In the genomic region with DNA sequence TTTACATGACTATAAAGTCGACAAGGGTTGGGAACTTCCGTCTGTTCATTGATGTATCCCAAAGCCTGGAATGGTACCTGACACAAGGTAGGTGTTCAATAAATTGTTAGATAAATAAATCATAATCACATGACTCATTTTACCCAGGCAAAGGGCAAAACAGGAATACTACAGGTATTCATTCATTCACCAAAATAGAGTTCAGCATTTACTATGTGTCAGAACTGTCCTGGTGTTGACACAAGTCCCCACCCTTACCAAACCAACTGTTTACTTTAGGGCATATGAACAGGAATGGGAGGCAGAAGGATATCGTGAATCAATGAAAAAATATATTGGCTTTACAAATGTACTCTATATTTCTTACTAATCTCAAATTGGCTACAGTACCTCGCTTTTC, we compare ENCODE assay signal across 8 cellular contexts. TPM values are rescaled to one million over a fixed set of nuclear protein-coding genes. Genes with fewer than 3 reads are reported as not detected.
DNase-seq lines count a peak whose midpoint lies in the region; ATAC-seq and TF ChIP-seq lines count a peak whose summit lies in the region.

No MANE protein-coding gene starts in this region.

- peaks cover 1% of the 10 kb centered on the region for H3K9me3 Mint-ChIP-seq in activated CD8-positive, alpha-beta T cell treated with anti-CD3 and anti-CD28 coated beads for 36 hours
- no peaks in the 10 kb centered on the region for H3K9me3 Mint-ChIP-seq in stimulated activated naive CD8-positive, alpha-beta T cell treated with anti-CD3 and anti-CD28 coated beads, Interleukin-15, amount 100 ng/mL, for 72 hours

- peaks cover 6% of the 10 kb centered on the region for H3K36me3 ChIP-seq in iPS-18a (ENCODE audit: control insufficient read depth, low read depth, low read length)

- no peaks in the 10 kb centered on the region for H3K27me3 Mint-ChIP-seq in activated CD8-positive, alpha-beta T cell treated with anti-CD3 and anti-CD28 coated beads for 36 hours
- no peaks in the 10 kb centered on the region for H3K27me3 Mint-ChIP-seq in stimulated activated naive CD8-positive, alpha-beta T cell treated with anti-CD3 and anti-CD28 coated beads, Interleukin-15, amount 100 ng/mL, for 72 hours

- no peak for ATAC-seq in activated CD8-positive, alpha-beta T cell treated with anti-CD3 and anti-CD28 coated beads for 36 hours
- ATAC-seq in stimulated activated naive CD8-positive, alpha-beta T cell treated with anti-CD3 and anti-CD28 coated beads, Interleukin-15, amount 100 ng/mL, for 72 hours = no peak
- no peak for ATAC-seq in GM21526 (IDR thresholded peaks at IDR 0.05; ENCODE audit: low FRiP score, unreplicated experiment)
- no peak for ATAC-seq in GM18868 (IDR thresholded peaks at IDR 0.05; ENCODE audit: unreplicated experiment)

- peak overlapping the region; percentile 96 for H3K4me3 ChIP-seq in iPS-18a (ENCODE audit: low read length)

- H3K9ac ChIP-seq in iPS-18a (ENCODE audit: low read length) = peak overlapping the region; percentile 96

- peaks cover 3% of the 10 kb centered on the region for H3K36me3 Mint-ChIP-seq in activated CD8-positive, alpha-beta T cell treated with anti-CD3 and anti-CD28 coated beads for 36 hours (ENCODE audit: low read depth)

- H3K4me1 ChIP-seq in iPS-18a (ENCODE audit: control insufficient read depth, low read depth, low read length) = peaks cover 4% of the 10 kb centered on the region

- DNase-seq in NCI-H1694 treated with DMSO at 0.1 percent for 48 hours (lab: John Stamatoyannopoulos, UW) = peak; percentile 8
- DNase-seq in NCI-H1694 (lab: John Stamatoyannopoulos, UW) = no peak
- DNase-seq in activated CD8-positive, alpha-beta T cell treated with anti-CD3 and anti-CD28 coated beads for 36 hours = no peak
- no peak for DNase-seq in stimulated activated naive CD8-positive, alpha-beta T cell treated with anti-CD3 and anti-CD28 coated beads, Interleukin-15, amount 100 ng/mL, for 72 hours
- no peak for DNase-seq in NCI-H2196 (lab: John Stamatoyannopoulos, UW; ENCODE audit: unreplicated experiment)

- H3K27ac ChIP-seq in iPS-18a (ENCODE audit: low read length) = peak overlapping the region; percentile 70

- peak overlapping the region; percentile 96 for H3K27ac Mint-ChIP-seq in activated CD8-positive, alpha-beta T cell treated with anti-CD3 and anti-CD28 coated beads for 36 hours
- peak overlapping the region; percentile 96 to 99 for H3K27ac Mint-ChIP-seq in stimulated activated naive CD8-positive, alpha-beta T cell treated with anti-CD3 and anti-CD28 coated beads, Interleukin-15, amount 100 ng/mL, for 72 hours

- intact Hi-C loops in activated CD8-positive, alpha-beta T cell treated with anti-CD3 and anti-CD28 coated beads for 36 hours (cut with micrococcal nuclease) = no loop called here

- POLR2A ChIA-PET in activated CD8-positive, alpha-beta T cell treated with anti-CD3 and anti-CD28 coated beads for 36 hours (lab: Charles Lee) = no interaction called here

- peaks cover 27% of the 10 kb centered on the region for H3K4me1 Mint-ChIP-seq in activated CD8-positive, alpha-beta T cell treated with anti-CD3 and anti-CD28 coated beads for 36 hours (ENCODE audit: low read depth)
- H3K4me1 Mint-ChIP-seq in stimulated activated naive CD8-positive, alpha-beta T cell treated with anti-CD3 and anti-CD28 coated beads, Interleukin-15, amount 100 ng/mL, for 72 hours = peaks cover 21% of the 10 kb centered on the region

- CTCF ChIA-PET in activated CD8-positive, alpha-beta T cell treated with anti-CD3 and anti-CD28 coated beads for 36 hours (lab: Charles Lee) = no interaction called here

- no peaks in the 10 kb centered on the region for H3K9me3 ChIP-seq in iPS-18a (ENCODE audit: control insufficient read depth, low read depth, low read length)

- no peak for TF ChIP-seq CTCF in activated CD8-positive, alpha-beta T cell treated with anti-CD3 and anti-CD28 coated beads for 36 hours (IDR thresholded peaks at IDR 0.05)

- H3K27me3 ChIP-seq in iPS-18a (ENCODE audit: control insufficient read depth, insufficient read depth, low read length) = no peaks in the 10 kb centered on the region

- peak overlapping the region; percentile 95 for H3K4me3 Mint-ChIP-seq in activated CD8-positive, alpha-beta T cell treated with anti-CD3 and anti-CD28 coated beads for 36 hours
- H3K4me3 Mint-ChIP-seq in stimulated activated naive CD8-positive, alpha-beta T cell treated with anti-CD3 and anti-CD28 coated beads, Interleukin-15, amount 100 ng/mL, for 72 hours = peak overlapping the region; percentile 98 to 100

RNA-seq across cellular contexts. Expression of gene YAE1, which starts 0.7 kb away (rescaled TPM):
- 10 to 100 TPM in 1 of 2 experiments, 1 to 10 TPM in 1; 9.6 to 10.9 TPM for total RNA-seq in activated CD8-positive, alpha-beta T cell treated with anti-CD3 and anti-CD28 coated beads for 36 hours

RNA-seq across cellular contexts. Expression of gene RALA, which starts 57.8 kb away (rescaled TPM):
- 10 to 100 TPM; 32.5 to 32.8 TPM for total RNA-seq in activated CD8-positive, alpha-beta T cell treated with anti-CD3 and anti-CD28 coated beads for 36 hours
